In genomic region chr6:41028618-41029486, GRCh38 we compare ENCODE assay signal across 1 cellular context.
TF ChIP-seq lines count a peak whose summit lies in the region.

No MANE protein-coding gene starts in this region.

TF ChIP-seq in GM23338, 12 proteins besides CTCF, POLR2A, EP300 and RAD21:
- TF ChIP-seq, protein P1, sequence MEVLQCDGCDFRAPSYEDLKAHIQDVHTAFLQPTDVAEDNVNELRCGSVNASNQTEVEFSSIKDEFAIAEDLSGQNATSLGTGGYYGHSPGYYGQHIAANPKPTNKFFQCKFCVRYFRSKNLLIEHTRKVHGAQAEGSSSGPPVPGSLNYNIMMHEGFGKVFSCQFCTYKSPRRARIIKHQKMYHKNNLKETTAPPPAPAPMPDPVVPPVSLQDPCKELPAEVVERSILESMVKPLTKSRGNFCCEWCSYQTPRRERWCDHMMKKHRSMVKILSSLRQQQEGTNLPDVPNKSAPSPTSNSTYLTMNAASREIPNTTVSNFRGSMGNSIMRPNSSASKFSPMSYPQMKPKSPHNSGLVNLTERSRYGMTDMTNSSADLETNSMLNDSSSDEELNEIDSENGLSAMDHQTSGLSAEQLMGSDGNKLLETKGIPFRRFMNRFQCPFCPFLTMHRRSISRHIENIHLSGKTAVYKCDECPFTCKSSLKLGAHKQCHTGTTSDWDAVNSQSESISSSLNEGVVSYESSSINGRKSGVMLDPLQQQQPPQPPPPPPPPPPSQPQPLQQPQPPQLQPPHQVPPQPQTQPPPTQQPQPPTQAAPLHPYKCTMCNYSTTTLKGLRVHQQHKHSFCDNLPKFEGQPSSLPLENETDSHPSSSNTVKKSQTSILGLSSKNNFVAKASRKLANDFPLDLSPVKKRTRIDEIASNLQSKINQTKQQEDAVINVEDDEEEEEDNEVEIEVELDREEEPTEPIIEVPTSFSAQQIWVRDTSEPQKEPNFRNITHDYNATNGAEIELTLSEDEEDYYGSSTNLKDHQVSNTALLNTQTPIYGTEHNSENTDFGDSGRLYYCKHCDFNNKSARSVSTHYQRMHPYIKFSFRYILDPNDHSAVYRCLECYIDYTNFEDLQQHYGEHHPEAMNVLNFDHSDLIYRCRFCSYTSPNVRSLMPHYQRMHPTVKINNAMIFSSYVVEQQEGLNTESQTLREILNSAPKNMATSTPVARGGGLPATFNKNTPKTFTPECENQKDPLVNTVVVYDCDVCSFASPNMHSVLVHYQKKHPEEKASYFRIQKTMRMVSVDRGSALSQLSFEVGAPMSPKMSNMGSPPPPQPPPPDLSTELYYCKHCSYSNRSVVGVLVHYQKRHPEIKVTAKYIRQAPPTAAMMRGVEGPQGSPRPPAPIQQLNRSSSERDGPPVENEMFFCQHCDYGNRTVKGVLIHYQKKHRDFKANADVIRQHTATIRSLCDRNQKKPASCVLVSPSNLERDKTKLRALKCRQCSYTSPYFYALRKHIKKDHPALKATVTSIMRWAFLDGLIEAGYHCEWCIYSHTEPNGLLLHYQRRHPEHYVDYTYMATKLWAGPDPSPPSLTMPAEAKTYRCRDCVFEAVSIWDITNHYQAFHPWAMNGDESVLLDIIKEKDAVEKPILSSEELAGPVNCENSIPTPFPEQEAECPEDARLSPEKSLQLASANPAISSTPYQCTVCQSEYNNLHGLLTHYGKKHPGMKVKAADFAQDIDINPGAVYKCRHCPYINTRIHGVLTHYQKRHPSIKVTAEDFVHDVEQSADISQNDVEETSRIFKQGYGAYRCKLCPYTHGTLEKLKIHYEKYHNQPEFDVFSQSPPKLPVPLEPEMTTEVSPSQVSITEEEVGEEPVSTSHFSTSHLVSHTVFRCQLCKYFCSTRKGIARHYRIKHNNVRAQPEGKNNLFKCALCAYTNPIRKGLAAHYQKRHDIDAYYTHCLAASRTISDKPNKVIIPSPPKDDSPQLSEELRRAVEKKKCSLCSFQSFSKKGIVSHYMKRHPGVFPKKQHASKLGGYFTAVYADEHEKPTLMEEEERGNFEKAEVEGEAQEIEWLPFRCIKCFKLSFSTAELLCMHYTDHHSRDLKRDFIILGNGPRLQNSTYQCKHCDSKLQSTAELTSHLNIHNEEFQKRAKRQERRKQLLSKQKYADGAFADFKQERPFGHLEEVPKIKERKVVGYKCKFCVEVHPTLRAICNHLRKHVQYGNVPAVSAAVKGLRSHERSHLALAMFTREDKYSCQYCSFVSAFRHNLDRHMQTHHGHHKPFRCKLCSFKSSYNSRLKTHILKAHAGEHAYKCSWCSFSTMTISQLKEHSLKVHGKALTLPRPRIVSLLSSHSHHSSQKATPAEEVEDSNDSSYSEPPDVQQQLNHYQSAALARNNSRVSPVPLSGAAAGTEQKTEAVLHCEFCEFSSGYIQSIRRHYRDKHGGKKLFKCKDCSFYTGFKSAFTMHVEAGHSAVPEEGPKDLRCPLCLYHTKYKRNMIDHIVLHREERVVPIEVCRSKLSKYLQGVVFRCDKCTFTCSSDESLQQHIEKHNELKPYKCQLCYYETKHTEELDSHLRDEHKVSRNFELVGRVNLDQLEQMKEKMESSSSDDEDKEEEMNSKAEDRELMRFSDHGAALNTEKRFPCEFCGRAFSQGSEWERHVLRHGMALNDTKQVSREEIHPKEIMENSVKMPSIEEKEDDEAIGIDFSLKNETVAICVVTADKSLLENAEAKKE (CRISPR knock-in tag; IDR thresholded peaks at IDR 0.05), result no peak
- TF ChIP-seq POLR2AphosphoS5 (IDR thresholded peaks at IDR 0.05; ENCODE audit: low read depth), result no peak
- TF ChIP-seq ZNF331 (CRISPR knock-in tag; IDR thresholded peaks at IDR 0.05; ENCODE audit: low read depth), result no peak
- no peak for TF ChIP-seq REST (IDR thresholded peaks at IDR 0.05; ENCODE audit: unreplicated experiment)
- TF ChIP-seq JUNB (IDR thresholded peaks at IDR 0.05; ENCODE audit: unreplicated experiment), result no peak
- no peak for TF ChIP-seq ZNF114 (CRISPR knock-in tag; IDR thresholded peaks at IDR 0.05)
- no peak for TF ChIP-seq EZH2phosphoT487 (IDR thresholded peaks at IDR 0.05; ENCODE audit: unreplicated experiment)
- no peak for TF ChIP-seq CREB1 (CRISPR knock-in tag; IDR thresholded peaks at IDR 0.05; ENCODE audit: low read depth)
- TF ChIP-seq ETS1 (IDR thresholded peaks at IDR 0.05), result no peak
- no peak for TF ChIP-seq STAT1 (IDR thresholded peaks at IDR 0.05; ENCODE audit: unreplicated experiment)
- no peak for TF ChIP-seq EZH2 (IDR thresholded peaks at IDR 0.05; ENCODE audit: low read depth, unreplicated experiment)
TF ChIP-seq in GM23338: peak in this region for 0.
